1 cellular context compared by ENCODE assay signal in genomic region chr2:108288534-108289106, GRCh38.
TF ChIP-seq lines count a peak whose summit lies in the region.

SULT1C2 (plus strand) TSS chr2:108288895; CDS start chr2:108293668, 4,773 bp downstream.

TF ChIP-seq in HepG2, 621 proteins besides CTCF, POLR2A, EP300 and RAD21 (continued from another document and continues in another):
- TF ChIP-seq REPIN1 (CRISPR knock-in tag; IDR thresholded peaks at IDR 0.05; ENCODE audit: borderline replicate concordance, low read depth) (peak; percentile 57; the same call in 1 of the 2 replicates), TGIF2 (CRISPR knock-in tag; IDR thresholded peaks at IDR 0.05) (no peak), TCF7 (IDR thresholded peaks at IDR 0.05; ENCODE audit: low read depth) (no peak), ZNF615 (CRISPR knock-in tag; IDR thresholded peaks at IDR 0.05; ENCODE audit: borderline replicate concordance) (no peak), NPAS2 (CRISPR knock-in tag; IDR thresholded peaks at IDR 0.05; ENCODE audit: borderline replicate concordance) (no peak), ZKSCAN5 (CRISPR knock-in tag; IDR thresholded peaks at IDR 0.05) (peak; percentile 73; the same call in 1 of the 2 replicates), ZNF790 (CRISPR knock-in tag; IDR thresholded peaks at IDR 0.05; ENCODE audit: borderline replicate concordance) (no peak), SPEN (CRISPR knock-in tag; IDR thresholded peaks at IDR 0.05; ENCODE audit: low read depth) (no peak), CSRNP2 (CRISPR knock-in tag; conservative IDR thresholded peaks at IDR 0.05; ENCODE audit: low read depth) (no peak), PAWR (CRISPR knock-in tag; IDR thresholded peaks at IDR 0.05; ENCODE audit: borderline replicate concordance) (no peak), CREM (IDR thresholded peaks at IDR 0.05) (0 out of 2 replicates have a peak, but pooled peaks have one; percentile 22), CREM (CRISPR knock-in tag; IDR thresholded peaks at IDR 0.05) (no peak), SIX1 (CRISPR knock-in tag; IDR thresholded peaks at IDR 0.05; ENCODE audit: borderline replicate concordance) (peak; percentile 94), PHF21A (CRISPR knock-in tag; IDR thresholded peaks at IDR 0.05) (peak; percentile 61; the same call in 1 of the 2 replicates), MTF1 (CRISPR knock-in tag; IDR thresholded peaks at IDR 0.05) (no peak), CENPT (CRISPR knock-in tag; IDR thresholded peaks at IDR 0.05; ENCODE audit: low read depth) (no peak), ZNF10 (CRISPR knock-in tag; IDR thresholded peaks at IDR 0.05; ENCODE audit: borderline replicate concordance, low read depth) (no peak), MAZ (IDR thresholded peaks at IDR 0.05; ENCODE audit: borderline replicate concordance, low read depth, low read length) (peak; percentile 70; the same call in 1 of the 2 replicates), MAZ (CRISPR knock-in tag; IDR thresholded peaks at IDR 0.05; ENCODE audit: low read depth) (no peak; the same call in 1 of the 2 replicates), MLXIP (CRISPR knock-in tag; IDR thresholded peaks at IDR 0.05; ENCODE audit: borderline replicate concordance) (no peak), DDIT3 (CRISPR knock-in tag; IDR thresholded peaks at IDR 0.05) (no peak), ZNF3 (CRISPR knock-in tag; IDR thresholded peaks at IDR 0.05) (no peak), ASH2L (IDR thresholded peaks at IDR 0.05; ENCODE audit: insufficient read length, low read depth, low read length) (peak; percentile 30), ZNF784 (CRISPR knock-in tag; IDR thresholded peaks at IDR 0.05; ENCODE audit: borderline replicate concordance) (no peak), ZNF44 (CRISPR knock-in tag; IDR thresholded peaks at IDR 0.05) (no peak), ZNF644 (CRISPR knock-in tag; IDR thresholded peaks at IDR 0.05; ENCODE audit: low read depth) (peak; percentile 70; the same call in 1 of the 2 replicates), HDAC2 (CRISPR knock-in tag; IDR thresholded peaks at IDR 0.05) (peak; percentile 50; the same call in 1 of the 2 replicates), ZNF343 (CRISPR knock-in tag; IDR thresholded peaks at IDR 0.05) (no peak), PATZ1 (CRISPR knock-in tag; IDR thresholded peaks at IDR 0.05) (peak; percentile 93), MYNN (CRISPR knock-in tag; IDR thresholded peaks at IDR 0.05; ENCODE audit: low read depth) (no peak), ATF2 (CRISPR knock-in tag; IDR thresholded peaks at IDR 0.05) (no peak), ONECUT2 (CRISPR knock-in tag; IDR thresholded peaks at IDR 0.05) (no peak), ZBTB8A (CRISPR knock-in tag; IDR thresholded peaks at IDR 0.05; ENCODE audit: borderline replicate concordance, low read depth) (no peak), RBAK (CRISPR knock-in tag; IDR thresholded peaks at IDR 0.05) (no peak), ZNF709 (CRISPR knock-in tag; IDR thresholded peaks at IDR 0.05) (peak; percentile 68; the same call in 1 of the 2 replicates), GMEB2 (CRISPR knock-in tag; IDR thresholded peaks at IDR 0.05; ENCODE audit: low read depth) (no peak), FOSL2 (CRISPR knock-in tag; IDR thresholded peaks at IDR 0.05) (peak; percentile 41; the same call in 1 of the 2 replicates), ZGPAT (CRISPR knock-in tag; IDR thresholded peaks at IDR 0.05) (no peak; the same call in 1 of the 2 replicates), MEIS2 (CRISPR knock-in tag; IDR thresholded peaks at IDR 0.05) (no peak; the same call in 1 of the 2 replicates), NFYC (CRISPR knock-in tag; IDR thresholded peaks at IDR 0.05) (0 out of 2 replicates have a peak, but pooled peaks have one; percentile 34), TEAD2 (CRISPR knock-in tag; IDR thresholded peaks at IDR 0.05) (no peak), ZNF512 (CRISPR knock-in tag; IDR thresholded peaks at IDR 0.05) (peak; percentile 71), AKNA (CRISPR knock-in tag; IDR thresholded peaks at IDR 0.05; ENCODE audit: borderline replicate concordance) (no peak), CCDC6 (CRISPR knock-in tag; IDR thresholded peaks at IDR 0.05) (peak; percentile 45; the same call in 1 of the 2 replicates), ZNF253 (CRISPR knock-in tag; IDR thresholded peaks at IDR 0.05; ENCODE audit: borderline replicate concordance) (no peak), KAT8 (CRISPR knock-in tag; IDR thresholded peaks at IDR 0.05) (peak; percentile 56; the same call in 1 of the 2 replicates)
